ENCODE assay signal across 18 cellular contexts in the genomic region with DNA sequence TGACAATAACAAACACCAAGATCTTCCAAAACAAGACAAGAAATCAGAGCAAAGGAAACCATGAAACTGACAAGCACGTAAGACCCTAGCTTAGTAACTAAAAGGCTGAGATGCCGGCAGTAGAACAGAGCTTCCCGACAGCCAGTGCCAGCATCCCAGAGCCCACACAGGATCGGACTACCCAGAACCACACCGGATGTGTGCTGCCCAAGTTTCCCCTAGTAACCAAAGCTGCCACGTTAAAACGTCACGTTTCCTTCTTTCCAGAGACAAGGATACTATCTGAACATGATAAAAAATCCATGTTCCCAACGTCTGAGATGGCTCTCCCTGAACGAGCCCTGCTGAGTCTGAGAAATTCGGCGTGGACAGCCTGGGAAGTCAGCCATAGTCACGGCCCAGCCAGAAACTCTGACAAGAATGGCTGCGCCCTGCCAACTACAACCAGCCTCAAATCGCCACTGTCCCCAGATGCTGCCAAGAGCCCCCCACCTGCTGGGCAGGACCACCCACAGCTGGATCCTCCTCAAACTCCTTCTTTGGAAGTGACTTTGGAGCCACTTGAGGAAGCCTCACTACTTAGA. TPM values are rescaled to one million over a fixed set of nuclear protein-coding genes. Genes with fewer than 3 reads are reported as not detected.
A peak's percentile ranks its signal among the peaks of the same experiment; 100 is the strongest.
DNase-seq lines count a peak whose midpoint lies in the region; ATAC-seq and TF ChIP-seq lines count a peak whose summit lies in the region.
"Had no signal": no experiment of that assay in that cellular context is flagged by ENCODE, and none has a peak within 500 bp of the region (broad histone marks: within the 10 kb centered on the region; RNA-seq: fewer than 3 reads in every experiment).

No MANE protein-coding gene starts in this region.

- CTCF ChIA-PET in SK-N-SH (lab: Yijun Ruan, JAX) (interaction anchor here (1.7 to 6.8 kb wide), 2 partner anchors 10 to 165 kb away, joined by 5 to 37 read pairs; no protein-coding TSS in a partner anchor), mammary epithelial cell (lab: Charles Lee; ENCODE audit: low non-redundant PET) (no interaction called here)

- TF ChIP-seq RAD21 in SK-N-SH (IDR thresholded peaks at IDR 0.05; ENCODE audit: low read length), result no peak

- ATAC-seq in SK-N-SH treated with all-trans-retinoic acid at 6 μM for 48 hours (no peak), heart left ventricle (peak in 3 of 4 donors; percentile 40 to 64 (median 56)), GM18511 (IDR thresholded peaks at IDR 0.05; ENCODE audit: unreplicated experiment) (no peak)
- ATAC-seq: GM23338 had no signal

- in situ Hi-C loops in mammary epithelial cell (cut with MboI; ENCODE audit: low sequenced_read_pairs in 2 of 2), result no loop called here

- no peak overlapping the region for H3K4me3 Mint-ChIP-seq in nephron
- H3K4me3 Mint-ChIP-seq: CD8-positive, alpha-beta memory T cell; GM23338 had no signal

- H3K27ac Mint-ChIP-seq in nephron, result peak overlapping the region in 2 of 3 experiments; percentile 68 to 70
- H3K27ac Mint-ChIP-seq: GM23338 had no signal

- WGBS in SK-N-SH (ENCODE audit: low lambda C conversion rate), result 95% methylated on average over 15 of the region's 15 CpGs
- 67 to 80% (median 75%) methylated on average over 13 to 15 of the region's 15 CpGs for WGBS in heart left ventricle, 4 donors
- WGBS in mammary epithelial cell (ENCODE audit: low coverage, missing lambda C conversion rate), result 86% methylated on average over 14 of the region's 15 CpGs

- H3K36me3 Mint-ChIP-seq in nephron (ENCODE audit: low read depth), result peaks cover 47% of the 10 kb centered on the region

- intact Hi-C loops in heart left ventricle (cut with DNase I), result no loop called here
- intact Hi-C loops in vagina (cut with DNase I), result no loop called here
- intact Hi-C loops in mammary epithelial cell (cut with micrococcal nuclease), result no loop called here

- H3K4me2 ChIP-seq in SK-N-SH, result no peak overlapping the region
- H3K4me2 ChIP-seq in mammary epithelial cell (ENCODE audit: insufficient read depth, low read depth, low read length), result no peak overlapping the region
- H3K4me2 ChIP-seq: BLaER1, GM23338 had no signal

- no peak for TF ChIP-seq CTCF in SK-N-SH (IDR thresholded peaks at IDR 0.05)
- TF ChIP-seq CTCF in heart left ventricle (IDR thresholded peaks at IDR 0.05), result no peak
- TF ChIP-seq CTCF in nephron (IDR thresholded peaks at IDR 0.05; ENCODE audit: unreplicated experiment in 3 of 3), result no peak
- no peak for TF ChIP-seq CTCF in vagina (IDR thresholded peaks at IDR 0.05)
- TF ChIP-seq CTCF in foreskin fibroblast (IDR thresholded peaks at IDR 0.05; ENCODE audit: low read depth, low read length), result no peak
- TF ChIP-seq CTCF in mammary epithelial cell (conservative IDR thresholded peaks at IDR 0.05 in 1 of 2, IDR thresholded peaks at IDR 0.05 in 1 of 2; ENCODE audit: extremely low read depth in 1 of 2, insufficient read depth in 1 of 2, low read depth in 1 of 2, low read length in 2 of 2), result no peak

- POLR2A ChIA-PET in SK-N-SH (lab: Yijun Ruan, JAX), result no interaction called here

- no peak overlapping the region for H3K4me3 ChIP-seq in SK-N-SH (ENCODE audit: low read depth in 2 of 2, low read length in 1 of 2)
- H3K4me3 ChIP-seq in heart left ventricle, result no peak overlapping the region
- no peak overlapping the region for H3K4me3 ChIP-seq in vagina
- H3K4me3 ChIP-seq in foreskin fibroblast (ENCODE audit: low read depth in 1 of 2, low read length in 2 of 2), result no peak overlapping the region
- no peak overlapping the region for H3K4me3 ChIP-seq in mammary epithelial cell (replicated peaks in 1 of 3; ENCODE audit: insufficient read depth in 1 of 3, low read depth in 2 of 3, low read length in 3 of 3)
- H3K4me3 ChIP-seq: BLaER1, GM23338 had no signal

- H3K4me1 Mint-ChIP-seq in nephron, result no peaks in the 10 kb centered on the region
- H3K4me1 Mint-ChIP-seq: GM23338 had no signal

- no peaks in the 10 kb centered on the region for H3K9me3 ChIP-seq in SK-N-SH
- H3K9me3 ChIP-seq in heart left ventricle, result no peaks in the 10 kb centered on the region
- no peaks in the 10 kb centered on the region for H3K9me3 ChIP-seq in vagina
- no peaks in the 10 kb centered on the region for H3K9me3 ChIP-seq in mammary epithelial cell (replicated peaks; ENCODE audit: insufficient read depth, low read length)
- H3K9me3 ChIP-seq: BLaER1 had no signal

- no peak overlapping the region for H3K9ac ChIP-seq in SK-N-SH
- H3K9ac ChIP-seq in mammary epithelial cell (ENCODE audit: insufficient read depth, low read length), result no peak overlapping the region
- H3K9ac ChIP-seq: BLaER1 had no signal

- dilution Hi-C loops in mammary epithelial cell (cut with HindIII; ENCODE audit: low sequenced_read_pairs), result no loop called here

- H3K27ac ChIP-seq in SK-N-SH (ENCODE audit: low read depth in 2 of 2, low read length in 1 of 2) (no peak overlapping the region), heart left ventricle (peak overlapping the region in 5 of 12 donors; percentile 9 to 57 (median 46)), vagina (peak overlapping the region; percentile 9), mammary epithelial cell (ENCODE audit: insufficient read depth, low read depth, low read length) (no peak overlapping the region)
- H3K27ac ChIP-seq: 22Rv1, BLaER1 had no signal

- H2AFZ ChIP-seq in SK-N-SH (ENCODE audit: low read depth), result no peak overlapping the region
- no peak overlapping the region for H2AFZ ChIP-seq in mammary epithelial cell (ENCODE audit: low read depth, low read length)
- H2AFZ ChIP-seq: GM23338 had no signal

- no peaks in the 10 kb centered on the region for H3K9me3 Mint-ChIP-seq in nephron
- H3K9me3 Mint-ChIP-seq: CD8-positive, alpha-beta memory T cell; GM23338 had no signal

- H3K4me1 ChIP-seq in SK-N-SH (ENCODE audit: control insufficient read depth in 1 of 2, insufficient read depth in 2 of 2, low read depth in 1 of 2, low read length in 1 of 2), result no peaks in the 10 kb centered on the region
- H3K4me1 ChIP-seq in heart left ventricle, result peaks cover 0 to 5% (median 0%) of the 10 kb centered on the region in 12 donors
- H3K4me1 ChIP-seq in vagina, result no peaks in the 10 kb centered on the region
- H3K4me1 ChIP-seq in mammary epithelial cell (ENCODE audit: insufficient read depth, low read length), result no peaks in the 10 kb centered on the region

- H3K36me3 ChIP-seq in SK-N-SH (replicated peaks in 1 of 2; ENCODE audit: control insufficient read depth in 1 of 2, insufficient read depth in 2 of 2, low read length in 1 of 2), result peaks cover 55 to 60% of the 10 kb centered on the region in 2 experiments
- peaks cover 0 to 64% (median 37%) of the 10 kb centered on the region in 9 donors for H3K36me3 ChIP-seq in heart left ventricle
- H3K36me3 ChIP-seq in vagina, result peaks cover 0 to 38% of the 10 kb centered on the region in 2 donors
- peaks cover 9% of the 10 kb centered on the region for H3K36me3 ChIP-seq in mammary epithelial cell (ENCODE audit: insufficient read depth, low read length)

- DNase-seq in SK-N-SH, result peak; percentile 8
- no peak for DNase-seq in heart left ventricle
- DNase-seq in vagina (ENCODE audit: extremely low spot score in 2 of 2), result no peak
- DNase-seq in foreskin fibroblast, result no peak
- no peak for DNase-seq in mammary epithelial cell
- DNase-seq: CD8-positive, alpha-beta memory T cell; DMS 273 treated with DMSO at 0.1 percent for 48 hours; NCI-H1048; NCI-H146; NCI-H2081 treated with DMSO at 0.1 percent for 48 hours; NCI-H2227 treated with DMSO at 0.1 percent for 48 hours; NCI-H524 treated with DMSO at 0.1 percent for 48 hours had no signal

- H4K20me1 ChIP-seq in SK-N-SH (ENCODE audit: insufficient read depth) (no peaks in the 10 kb centered on the region), mammary epithelial cell (ENCODE audit: insufficient read depth, low read length) (no peaks in the 10 kb centered on the region)
- H4K20me1 ChIP-seq: BLaER1 had no signal

- no peaks in the 10 kb centered on the region for H3K9me2 ChIP-seq in SK-N-SH

- no peak for TF ChIP-seq EP300 in SK-N-SH (IDR thresholded peaks at IDR 0.05; ENCODE audit: borderline replicate concordance in 1 of 2, low read depth in 1 of 2, low read length in 1 of 2)

- no peaks in the 10 kb centered on the region for H3K27me3 ChIP-seq in SK-N-SH (ENCODE audit: insufficient read depth)
- H3K27me3 ChIP-seq in heart left ventricle, result no peaks in the 10 kb centered on the region
- H3K27me3 ChIP-seq in vagina, result no peaks in the 10 kb centered on the region
- H3K27me3 ChIP-seq in mammary epithelial cell (ENCODE audit: insufficient read depth, low read length), result no peaks in the 10 kb centered on the region
- H3K27me3 ChIP-seq: BLaER1 had no signal

- TF ChIP-seq POLR2A in heart left ventricle (IDR thresholded peaks at IDR 0.05) (no peak), vagina (IDR thresholded peaks at IDR 0.05) (no peak)

- no peaks in the 10 kb centered on the region for H3K79me2 ChIP-seq in SK-N-SH (ENCODE audit: insufficient read depth)
- no peaks in the 10 kb centered on the region for H3K79me2 ChIP-seq in mammary epithelial cell (ENCODE audit: insufficient read depth, low read length)

- H3F3A ChIP-seq in SK-N-SH (replicated peaks; ENCODE audit: insufficient read depth), result no peaks in the 10 kb centered on the region

- BruUV-seq in mammary epithelial cell (replicated peaks; lab: Mats Ljungman, UMichigan), result no TSS peak

- H3K27me3 Mint-ChIP-seq in nephron (ENCODE audit: low read depth), result no peaks in the 10 kb centered on the region

TF ChIP-seq in SK-N-SH, 30 proteins besides CTCF, POLR2A, EP300 and RAD21 (continues in another document):
- TF ChIP-seq FOXM1 (IDR thresholded peaks at IDR 0.05; ENCODE audit: low read depth) (no peak), RCOR1 (IDR thresholded peaks at IDR 0.05; ENCODE audit: low read length) (no peak), RFX5 (IDR thresholded peaks at IDR 0.05; ENCODE audit: low read length) (no peak)

TF ChIP-seq in SK-N-SH treated with all-trans-retinoic acid at 6 μM for 48 hours, 23 proteins besides CTCF, POLR2A, EP300 and RAD21:
- TF ChIP-seq ZNF8 (CRISPR knock-in tag; IDR thresholded peaks at IDR 0.05) (no peak), ZC3H10 (CRISPR knock-in tag; IDR thresholded peaks at IDR 0.05) (no peak), BACH2 (CRISPR knock-in tag; IDR thresholded peaks at IDR 0.05; ENCODE audit: borderline replicate concordance) (no peak)

RNA-seq across cellular contexts. Expression of gene CCDC57, which starts 16.9 kb away (rescaled TPM):
- polyA plus RNA-seq in SK-N-SH (2012; rRNA removed) (68.6 and 82.9 TPM in 2 replicates), heart left ventricle (1 to 10 TPM; 8.7 to 9.5 TPM), mammary epithelial cell (14.1 TPM)
- 11.2 and 17.5 TPM in 2 replicates for polyA plus RNA-seq in SK-N-SH (2012; cell fraction: cytosol; rRNA removed)
- polyA plus RNA-seq in SK-N-SH (2012; cell fraction: nucleus; rRNA removed), result 417 and 423 TPM in 2 replicates
- total RNA-seq in heart left ventricle (10 to 100 TPM in 5 of 9 donors, 1 to 10 TPM in 4; 4.3 to 17.6 (median 10.7) TPM), vagina (26.5 TPM), mammary epithelial cell (10 to 100 TPM; 24.8 to 52.0 TPM)
- 7.5 TPM for polyA minus RNA-seq in mammary epithelial cell

RNA-seq across cellular contexts. Expression of gene SLC16A3, which starts 33.1 kb away (rescaled TPM):
- polyA plus RNA-seq in SK-N-SH (2012; rRNA removed), result 68.8 and 70.7 TPM in 2 replicates
- 25.2 and 42.6 TPM in 2 replicates for polyA plus RNA-seq in SK-N-SH (2012; cell fraction: cytosol; rRNA removed)
- polyA plus RNA-seq in SK-N-SH (2012; cell fraction: nucleus; rRNA removed), result 38.5 and 58.7 TPM in 2 replicates
- total RNA-seq in heart left ventricle, result 10 to 100 TPM in 5 of 9 donors, 1 to 10 TPM in 4; 6.5 to 56.0 (median 12.9) TPM
- 10 to 100 TPM in 1 of 2 donors, 1 to 10 TPM in 1; 8.3 to 33.9 TPM for polyA plus RNA-seq in heart left ventricle
- 21.1 TPM for total RNA-seq in vagina
- 100 to 1,000 TPM; 180 to 212 TPM for total RNA-seq in mammary epithelial cell
- 118 TPM for polyA plus RNA-seq in mammary epithelial cell
- 42.3 TPM for polyA minus RNA-seq in mammary epithelial cell

Comparison
In these comparisons a context has a peak if more than half of its experiments do, and no peak if none do; other contexts are left out.
1. ATAC-seq: peak in heart left ventricle (3 of 4); none in SK-N-SH treated with all-trans-retinoic acid at 6 μM for 48 hours (single experiment) and GM18511 (single experiment).